Comparison of ENCODE assay signal across 9 cellular contexts in the genomic region with DNA sequence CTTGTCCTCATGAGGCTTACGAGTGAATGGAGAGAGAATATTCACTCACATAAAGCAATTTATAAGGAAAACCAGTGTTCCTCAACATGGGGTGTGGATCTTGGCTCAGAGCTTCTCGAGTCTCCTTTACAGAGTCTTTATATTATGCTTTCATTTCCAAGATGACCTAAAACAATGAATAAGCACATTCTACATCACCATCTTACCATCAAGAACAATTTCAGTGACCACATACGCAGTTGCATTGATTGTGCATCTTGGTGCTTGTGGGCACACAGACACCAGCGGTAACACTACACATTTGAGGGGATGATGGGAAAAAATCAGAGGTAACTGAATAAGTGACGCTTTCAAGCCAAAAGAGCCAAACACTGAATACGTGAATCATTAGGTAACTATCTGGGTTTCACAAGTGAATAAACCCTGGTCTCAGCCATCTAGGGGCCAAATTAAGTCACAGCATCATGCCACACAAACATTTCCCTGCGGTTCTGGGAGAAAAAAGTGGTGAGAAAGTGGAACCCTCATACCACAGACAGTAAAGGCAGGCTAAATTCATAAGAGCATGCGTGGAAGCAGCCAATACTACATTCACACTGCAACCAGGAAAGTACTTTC. TPM values are rescaled to one million over a fixed set of nuclear protein-coding genes. Genes with fewer than 3 reads are reported as not detected.
A peak's percentile ranks its signal among the peaks of the same experiment; 100 is the strongest.
DNase-seq lines count a peak whose midpoint lies in the region; ATAC-seq and TF ChIP-seq lines count a peak whose summit lies in the region.
"Had no signal": no experiment of that assay in that cellular context is flagged by ENCODE, and none has a peak within 500 bp of the region (broad histone marks: within the 10 kb centered on the region; RNA-seq: fewer than 3 reads in every experiment).

No MANE protein-coding gene starts in this region.

- intact Hi-C loops in activated T-helper 1 cell treated with anti-CD3 and anti-CD28 coated beads, Interleukin-12 subunit alpha, Interleukin-12 subunit beta, Interleukin-2, Interleukin-4 antibody, amounts not matched to agents 30 ng/mL and 10 ng/mL and 1 ng/mL, durations not matched to agents 14 hours and 24 hours and 36 hours (cut with micrococcal nuclease) = no loop called here

- no peak for ATAC-seq in HG03442 (IDR thresholded peaks at IDR 0.05; ENCODE audit: unreplicated experiment)

- H3K4me3 ChIP-seq in SK-N-SH (ENCODE audit: low read depth in 2 of 2, low read length in 1 of 2) = no peak overlapping the region

- peaks cover 6% of the 10 kb centered on the region for H3K4me1 Mint-ChIP-seq in activated T-helper 1 cell treated with anti-CD3 and anti-CD28 coated beads, Interleukin-12 subunit alpha, Interleukin-12 subunit beta, Interleukin-2, Interleukin-4 antibody, amounts not matched to agents 30 ng/mL and 10 ng/mL and 1 ng/mL, durations not matched to agents 14 hours and 24 hours and 36 hours (ENCODE audit: low read depth)

- H3K79me2 ChIP-seq in SK-N-SH (ENCODE audit: insufficient read depth) = peaks cover 65% of the 10 kb centered on the region

- TF ChIP-seq EP300 in SK-N-SH (IDR thresholded peaks at IDR 0.05; ENCODE audit: borderline replicate concordance in 1 of 2, low read depth in 1 of 2, low read length in 1 of 2) = no peak

- TF ChIP-seq RAD21 in SK-N-SH (IDR thresholded peaks at IDR 0.05; ENCODE audit: low read length) = no peak

- H3K27ac ChIP-seq in SK-N-SH (ENCODE audit: low read depth in 2 of 2, low read length in 1 of 2) = no peak overlapping the region

- no peaks in the 10 kb centered on the region for H3K9me2 ChIP-seq in SK-N-SH

- H3K27me3 Mint-ChIP-seq in activated T-helper 1 cell treated with anti-CD3 and anti-CD28 coated beads, Interleukin-12 subunit alpha, Interleukin-12 subunit beta, Interleukin-2, Interleukin-4 antibody, amounts not matched to agents 30 ng/mL and 10 ng/mL and 1 ng/mL, durations not matched to agents 14 hours and 24 hours and 36 hours (ENCODE audit: insufficient read depth) = no peaks in the 10 kb centered on the region

- H3K36me3 Mint-ChIP-seq in activated T-helper 1 cell treated with anti-CD3 and anti-CD28 coated beads, Interleukin-12 subunit alpha, Interleukin-12 subunit beta, Interleukin-2, Interleukin-4 antibody, amounts not matched to agents 30 ng/mL and 10 ng/mL and 1 ng/mL, durations not matched to agents 14 hours and 24 hours and 36 hours (ENCODE audit: low read depth) = peaks cover 29% of the 10 kb centered on the region

- POLR2A ChIA-PET in SK-N-SH (lab: Yijun Ruan, JAX) = no interaction called here

- H3K9ac ChIP-seq in SK-N-SH = no peak overlapping the region

- 86% methylated on average over 8 of the region's 8 CpGs for WGBS in SK-N-SH (ENCODE audit: low lambda C conversion rate)

- H3K4me3 Mint-ChIP-seq in activated T-helper 1 cell treated with anti-CD3 and anti-CD28 coated beads, Interleukin-12 subunit alpha, Interleukin-12 subunit beta, Interleukin-2, Interleukin-4 antibody, amounts not matched to agents 30 ng/mL and 10 ng/mL and 1 ng/mL, durations not matched to agents 14 hours and 24 hours and 36 hours = no peak overlapping the region

- H3K4me1 ChIP-seq in SK-N-SH (ENCODE audit: control insufficient read depth in 1 of 2, insufficient read depth in 2 of 2, low read depth in 1 of 2, low read length in 1 of 2) = no peaks in the 10 kb centered on the region

- H3F3A ChIP-seq in SK-N-SH (replicated peaks; ENCODE audit: insufficient read depth) = peaks cover 18% of the 10 kb centered on the region

- no peak overlapping the region for H2AFZ ChIP-seq in SK-N-SH (ENCODE audit: low read depth)

- H3K36me3 ChIP-seq in SK-N-SH (replicated peaks in 1 of 2; ENCODE audit: control insufficient read depth in 1 of 2, insufficient read depth in 2 of 2, low read length in 1 of 2) = peaks cover 20 to 42% of the 10 kb centered on the region in 2 experiments

- H3K4me2 ChIP-seq in SK-N-SH = no peak overlapping the region

- H3K27me3 ChIP-seq in SK-N-SH (ENCODE audit: insufficient read depth) = no peaks in the 10 kb centered on the region

- no peaks in the 10 kb centered on the region for H3K9me3 ChIP-seq in SK-N-SH

- no peak overlapping the region for H3K27ac Mint-ChIP-seq in activated T-helper 1 cell treated with anti-CD3 and anti-CD28 coated beads, Interleukin-12 subunit alpha, Interleukin-12 subunit beta, Interleukin-2, Interleukin-4 antibody, amounts not matched to agents 30 ng/mL and 10 ng/mL and 1 ng/mL, durations not matched to agents 14 hours and 24 hours and 36 hours

- CTCF ChIA-PET in SK-N-SH (lab: Yijun Ruan, JAX) = no interaction called here

- no peaks in the 10 kb centered on the region for H4K20me1 ChIP-seq in SK-N-SH (ENCODE audit: insufficient read depth)

- peak in 2 of 3 donors; percentile 9 to 13 for DNase-seq in stimulated activated CD4-positive, alpha-beta T cell treated with anti-CD3 and anti-CD28 coated beads, Interleukin-12 subunit alpha, Interleukin-12 subunit beta, amount 100 ng/mL, for 48 hours (ENCODE audit: low read depth in 2 of 3, low spot score in 1 of 3)
- no peak for DNase-seq in stimulated activated CD4-positive, alpha-beta T cell treated with anti-CD3 and anti-CD28 coated beads, Interleukin-4, amount 100 ng/mL, for 1 hour
- DNase-seq in SK-N-SH (no peak), fibroblast of peridontal ligament (ENCODE audit: extremely low read depth) (peak; percentile 55), stromal cell of bone marrow (ENCODE audit: low read depth) (peak; percentile 66), islet precursor cell (no peak)
- no peak for DNase-seq in activated T-helper 1 cell treated with anti-CD3 and anti-CD28 coated beads, Interleukin-12 subunit alpha, Interleukin-12 subunit beta, Interleukin-2, Interleukin-4 antibody, amounts not matched to agents 30 ng/mL and 10 ng/mL and 1 ng/mL, durations not matched to agents 14 hours and 24 hours and 36 hours (ENCODE audit: low spot score)
- DNase-seq: NCI-H774 had no signal

- H3K9me3 Mint-ChIP-seq in activated T-helper 1 cell treated with anti-CD3 and anti-CD28 coated beads, Interleukin-12 subunit alpha, Interleukin-12 subunit beta, Interleukin-2, Interleukin-4 antibody, amounts not matched to agents 30 ng/mL and 10 ng/mL and 1 ng/mL, durations not matched to agents 14 hours and 24 hours and 36 hours = no peaks in the 10 kb centered on the region

- TF ChIP-seq CTCF in SK-N-SH (IDR thresholded peaks at IDR 0.05) = peak; percentile 42

TF ChIP-seq in SK-N-SH, 30 proteins besides CTCF, POLR2A, EP300 and RAD21 (continues in another document):
- no peak for TF ChIP-seq EZH2phosphoT487 (IDR thresholded peaks at IDR 0.05; ENCODE audit: borderline replicate concordance, low read depth)
- no peak for TF ChIP-seq GABPA (IDR thresholded peaks at IDR 0.05; ENCODE audit: low read depth)
- TF ChIP-seq, protein P1, sequence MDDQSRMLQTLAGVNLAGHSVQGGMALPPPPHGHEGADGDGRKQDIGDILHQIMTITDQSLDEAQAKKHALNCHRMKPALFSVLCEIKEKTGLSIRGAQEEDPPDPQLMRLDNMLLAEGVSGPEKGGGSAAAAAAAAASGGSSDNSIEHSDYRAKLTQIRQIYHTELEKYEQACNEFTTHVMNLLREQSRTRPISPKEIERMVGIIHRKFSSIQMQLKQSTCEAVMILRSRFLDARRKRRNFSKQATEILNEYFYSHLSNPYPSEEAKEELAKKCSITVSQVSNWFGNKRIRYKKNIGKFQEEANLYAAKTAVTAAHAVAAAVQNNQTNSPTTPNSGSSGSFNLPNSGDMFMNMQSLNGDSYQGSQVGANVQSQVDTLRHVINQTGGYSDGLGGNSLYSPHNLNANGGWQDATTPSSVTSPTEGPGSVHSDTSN (IDR thresholded peaks at IDR 0.05) = no peak
- TF ChIP-seq, protein P2, sequence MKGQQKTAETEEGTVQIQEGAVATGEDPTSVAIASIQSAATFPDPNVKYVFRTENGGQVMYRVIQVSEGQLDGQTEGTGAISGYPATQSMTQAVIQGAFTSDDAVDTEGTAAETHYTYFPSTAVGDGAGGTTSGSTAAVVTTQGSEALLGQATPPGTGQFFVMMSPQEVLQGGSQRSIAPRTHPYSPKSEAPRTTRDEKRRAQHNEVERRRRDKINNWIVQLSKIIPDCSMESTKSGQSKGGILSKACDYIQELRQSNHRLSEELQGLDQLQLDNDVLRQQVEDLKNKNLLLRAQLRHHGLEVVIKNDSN (IDR thresholded peaks at IDR 0.05; ENCODE audit: borderline replicate concordance, low read depth) = no peak
- no peak for TF ChIP-seq NFIC (IDR thresholded peaks at IDR 0.05; ENCODE audit: borderline replicate concordance)
- no peak for TF ChIP-seq NRF1 (IDR thresholded peaks at IDR 0.05; ENCODE audit: low read depth, low read length)
- TF ChIP-seq CHD2 (IDR thresholded peaks at IDR 0.05; ENCODE audit: low read length, partially characterized antibody) = no peak
- TF ChIP-seq TCF12 (IDR thresholded peaks at IDR 0.05) = no peak
- no peak for TF ChIP-seq RXRA (IDR thresholded peaks at IDR 0.05; ENCODE audit: borderline replicate concordance, low read depth)

RNA-seq across cellular contexts. Expression of a gene that starts 9.4 kb away (rescaled TPM):
- 15.6 and 21.2 TPM in 2 replicates for polyA plus RNA-seq in SK-N-SH (2012; rRNA removed)
- 12.0 and 12.4 TPM in 2 replicates for polyA plus RNA-seq in SK-N-SH (2012; cell fraction: cytosol; rRNA removed)
- polyA plus RNA-seq in SK-N-SH (2012; cell fraction: nucleus; rRNA removed) = 63.5 and 64.6 TPM in 2 replicates
- 28.6 and 30.4 TPM in 2 replicates for total RNA-seq in activated T-helper 1 cell treated with anti-CD3 and anti-CD28 coated beads, Interleukin-12 subunit alpha, Interleukin-12 subunit beta, Interleukin-2, Interleukin-4 antibody, amounts not matched to agents 30 ng/mL and 10 ng/mL and 1 ng/mL, durations not matched to agents 14 hours and 24 hours and 36 hours

RNA-seq across cellular contexts. Expression of a gene that starts 16.3 kb away (rescaled TPM):
- 29.8 and 36.7 TPM in 2 replicates for polyA plus RNA-seq in SK-N-SH (2012; rRNA removed)
- 21.0 and 29.3 TPM in 2 replicates for polyA plus RNA-seq in SK-N-SH (2012; cell fraction: cytosol; rRNA removed)
- polyA plus RNA-seq in SK-N-SH (2012; cell fraction: nucleus; rRNA removed) = 35.7 and 47.9 TPM in 2 replicates
- 40.6 and 40.8 TPM in 2 replicates for total RNA-seq in activated T-helper 1 cell treated with anti-CD3 and anti-CD28 coated beads, Interleukin-12 subunit alpha, Interleukin-12 subunit beta, Interleukin-2, Interleukin-4 antibody, amounts not matched to agents 30 ng/mL and 10 ng/mL and 1 ng/mL, durations not matched to agents 14 hours and 24 hours and 36 hours

RNA-seq across cellular contexts. Expression of a gene that starts 37.8 kb away (rescaled TPM):
- 2,658 and 2,763 TPM in 2 replicates for polyA plus RNA-seq in SK-N-SH (2012; rRNA removed)
- 3,488 and 4,696 TPM in 2 replicates for polyA plus RNA-seq in SK-N-SH (2012; cell fraction: cytosol; rRNA removed)
- 540 and 582 TPM in 2 replicates for polyA plus RNA-seq in SK-N-SH (2012; cell fraction: nucleus; rRNA removed)
- total RNA-seq in activated T-helper 1 cell treated with anti-CD3 and anti-CD28 coated beads, Interleukin-12 subunit alpha, Interleukin-12 subunit beta, Interleukin-2, Interleukin-4 antibody, amounts not matched to agents 30 ng/mL and 10 ng/mL and 1 ng/mL, durations not matched to agents 14 hours and 24 hours and 36 hours = 1,847 and 1,871 TPM in 2 replicates

RNA-seq across cellular contexts. Expression of a gene that starts 54.2 kb away (rescaled TPM):
- polyA plus RNA-seq in SK-N-SH (2012; rRNA removed) = 79.7 and 102 TPM in 2 replicates
- 59.0 and 70.3 TPM in 2 replicates for polyA plus RNA-seq in SK-N-SH (2012; cell fraction: cytosol; rRNA removed)
- 88.9 and 142 TPM in 2 replicates for polyA plus RNA-seq in SK-N-SH (2012; cell fraction: nucleus; rRNA removed)
- 133 and 135 TPM in 2 replicates for total RNA-seq in activated T-helper 1 cell treated with anti-CD3 and anti-CD28 coated beads, Interleukin-12 subunit alpha, Interleukin-12 subunit beta, Interleukin-2, Interleukin-4 antibody, amounts not matched to agents 30 ng/mL and 10 ng/mL and 1 ng/mL, durations not matched to agents 14 hours and 24 hours and 36 hours

Comparison
In these comparisons a context has a peak if more than half of its experiments do, and no peak if none do; other contexts are left out.
1. DNase-seq: peak in stimulated activated CD4-positive, alpha-beta T cell treated with anti-CD3 and anti-CD28 coated beads, Interleukin-12 subunit alpha, Interleukin-12 subunit beta, amount 100 ng/mL, for 48 hours (2 of 3), fibroblast of peridontal ligament (single experiment) and stromal cell of bone marrow (single experiment); none in stimulated activated CD4-positive, alpha-beta T cell treated with anti-CD3 and anti-CD28 coated beads, Interleukin-4, amount 100 ng/mL, for 1 hour (single experiment), SK-N-SH (single experiment), islet precursor cell (single experiment) and activated T-helper 1 cell treated with anti-CD3 and anti-CD28 coated beads, Interleukin-12 subunit alpha, Interleukin-12 subunit beta, Interleukin-2, Interleukin-4 antibody, amounts not matched to agents 30 ng/mL and 10 ng/mL and 1 ng/mL, durations not matched to agents 14 hours and 24 hours and 36 hours (single experiment).